24 cellular contexts compared by ENCODE assay signal in the genomic region with DNA sequence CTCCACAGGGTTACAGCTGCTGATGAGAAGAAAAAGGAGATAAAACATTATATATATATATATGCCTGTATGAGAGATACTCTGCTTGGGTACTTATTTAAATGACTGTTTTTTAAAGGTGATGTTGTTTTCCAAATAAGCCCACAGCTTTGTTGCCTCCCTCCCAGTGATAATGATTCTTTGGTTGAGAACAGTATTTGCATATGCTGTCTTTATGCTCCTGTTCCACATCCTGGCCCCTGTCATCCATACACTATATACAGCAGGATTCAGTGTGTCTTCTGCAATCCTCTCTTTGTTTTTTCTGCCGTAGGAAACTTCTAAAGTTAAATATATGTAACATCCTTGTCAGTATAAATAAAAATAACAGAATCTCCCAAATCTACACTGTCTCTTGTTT.
"Had no signal": no experiment of that assay in that cellular context is flagged by ENCODE, and none has a peak within 500 bp of the region (broad histone marks: within the 10 kb centered on the region; RNA-seq: fewer than 3 reads in every experiment).

No MANE protein-coding gene starts in this region.

- ATAC-seq: natural killer cell; pancreas; right cardiac atrium; sciatic nerve; stimulated activated naive B cell treated with anti-CD40 and anti-IgM and Interleukin-4, amounts not matched to agents 10 μg/mL and 1 μg/mL and 100 μg/mL, for 72 hours; upper lobe of right lung had no signal

- H3K9me3 ChIP-seq: left ventricle myocardium inferior, pancreas, prostate gland, suprapubic skin, thoracic aorta, tibial artery, upper lobe of right lung had no signal

- H3K4me1 ChIP-seq: prostate gland, upper lobe of right lung had no signal

- H3K27ac ChIP-seq: hepatocyte, left ventricle myocardium inferior, pancreas, prostate gland, skin epidermis, suprapubic skin, thoracic aorta, tibial artery, upper lobe of right lung had no signal

- H3K36me3 ChIP-seq: pancreas, prostate gland had no signal

- H3K27me3 ChIP-seq: hepatocyte, pancreas, suprapubic skin, tibial artery, upper lobe of right lung had no signal

- DNase-seq: islet precursor cell; left ventricle myocardium inferior; naive B cell; natural killer cell; nephron progenitor cell; pancreas; posterior cingulate gyrus; retina; right cardiac atrium; stimulated activated CD4-positive, alpha-beta T cell treated with anti-CD3 and anti-CD28 coated beads, Interleukin-12 subunit alpha, Interleukin-12 subunit beta, amount 100 ng/mL, for 4 hours; stimulated activated CD4-positive, alpha-beta T cell treated with anti-CD3 and anti-CD28 coated beads, Interleukin-15, amount 100 ng/mL, for 24 hours; stimulated activated CD4-positive, alpha-beta T cell treated with anti-CD3 and anti-CD28 coated beads, Interleukin-2, amount 100 ng/mL, for 24 hours; stimulated activated CD4-positive, alpha-beta T cell treated with anti-CD3 and anti-CD28 coated beads, Interleukin-4, amount 100 ng/mL, for 1 hour; stimulated activated naive B cell treated with anti-CD40 and anti-IgM and Interleukin-4, amounts not matched to agents 10 μg/mL and 1 μg/mL and 100 μg/mL, for 72 hours; tibial artery; trophoblast cell; upper lobe of right lung had no signal

- H3K4me3 ChIP-seq: hepatocyte, left ventricle myocardium inferior, lung, pancreas, prostate gland, skin epidermis, suprapubic skin, thoracic aorta, tibial artery, upper lobe of right lung had no signal
